13 cellular contexts compared by ENCODE assay signal in the genomic region with DNA sequence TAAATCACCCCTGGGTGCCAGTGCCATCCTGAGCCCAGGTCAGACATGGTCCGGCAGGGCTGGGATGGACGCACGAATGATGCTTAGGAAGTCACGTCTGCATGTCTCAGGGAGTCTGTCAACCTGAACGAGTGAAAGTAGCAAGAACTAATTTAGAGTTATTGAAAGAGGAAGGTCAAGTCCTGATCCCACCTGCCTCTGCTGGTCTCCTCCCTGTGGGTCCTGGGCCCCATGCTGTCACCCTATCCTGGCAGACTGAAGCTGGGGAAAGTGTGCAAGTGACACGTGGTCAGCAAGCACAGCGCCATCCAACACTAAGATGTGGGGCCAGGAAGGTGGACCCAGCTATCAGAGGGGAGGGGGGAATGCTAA.
DNase-seq lines count a peak whose midpoint lies in the region; ATAC-seq lines count a peak whose summit lies in the region.
"Had no signal": no experiment of that assay in that cellular context is flagged by ENCODE, and none has a peak within 500 bp of the region (broad histone marks: within the 10 kb centered on the region; RNA-seq: fewer than 3 reads in every experiment).

No MANE protein-coding gene starts in this region.

- peak overlapping the region in 1 of 11 experiments; percentile 24; a peak in 1 of 22 replicates for H3K9ac ChIP-seq in BLaER1 treated with 17β-estradiol and CSF1 and Interleukin-3, amounts not matched to agents 10 nM and 100 nM

- no peaks in the 10 kb centered on the region for H3K36me3 ChIP-seq in BLaER1 treated with 17β-estradiol and CSF1 and Interleukin-3, amounts not matched to agents 10 nM and 100 nM
- H3K36me3 ChIP-seq: gastrocnemius medialis had no signal

- peak overlapping the region in 9 of 11 experiments; percentile 21 to 80 (median 53); a peak in 15 of 22 replicates for H3K4me2 ChIP-seq in BLaER1 treated with 17β-estradiol and CSF1 and Interleukin-3, amounts not matched to agents 10 nM and 100 nM
- H3K4me2 ChIP-seq: A549 had no signal

- no peak overlapping the region for H3K27ac ChIP-seq in BLaER1 treated with 17β-estradiol and CSF1 and Interleukin-3, amounts not matched to agents 10 nM and 100 nM
- H3K27ac ChIP-seq: A549, gastrocnemius medialis had no signal

- peak; percentile 58 for ATAC-seq in GM18909 (IDR thresholded peaks at IDR 0.05; ENCODE audit: poor library complexity, unreplicated experiment)
- peak; percentile 24 for ATAC-seq in HG02571 (IDR thresholded peaks at IDR 0.05; ENCODE audit: unreplicated experiment)
- peak; percentile 34 for ATAC-seq in HG03457 (IDR thresholded peaks at IDR 0.05; ENCODE audit: unreplicated experiment)
- ATAC-seq: gastrocnemius medialis had no signal

- peaks cover 0 to 33% (median 26%) of the 10 kb centered on the region in 10 experiments; a peak in 15 of 20 replicates for H3K4me1 ChIP-seq in BLaER1 treated with 17β-estradiol and CSF1 and Interleukin-3, amounts not matched to agents 10 nM and 100 nM
- H3K4me1 ChIP-seq: A549 had no signal

- H3K9me3 ChIP-seq in BLaER1 treated with 17β-estradiol and CSF1 and Interleukin-3, amounts not matched to agents 10 nM and 100 nM (replicated peaks in 1 of 11), result peaks cover 0 to 8% (median 0%) of the 10 kb centered on the region in 11 experiments; a peak in 2 of 22 replicates
- H3K9me3 ChIP-seq: A549, gastrocnemius medialis had no signal

- no peaks in the 10 kb centered on the region for H4K20me1 ChIP-seq in BLaER1 treated with 17β-estradiol and CSF1 and Interleukin-3, amounts not matched to agents 10 nM and 100 nM

- H3K4me3 ChIP-seq in BLaER1 treated with 17β-estradiol and CSF1 and Interleukin-3, amounts not matched to agents 10 nM and 100 nM, result no peak overlapping the region
- H3K4me3 ChIP-seq: A549, gastrocnemius medialis had no signal

- no peak for DNase-seq in NOMO-1 treated with dmso at 0.1 percent for 144 hours (lab: John Stamatoyannopoulos, UW; ENCODE audit: unreplicated experiment)
- no peak for DNase-seq in NCI-H82 treated with DMSO at 0.1 percent for 48 hours (lab: John Stamatoyannopoulos, UW; ENCODE audit: unreplicated experiment)
- DNase-seq in activated CD4-positive, alpha-beta T cell treated with anti-CD3 and anti-CD28 coated beads for 1 hour, result no peak
- no peak for DNase-seq in NCI-H1436 (lab: John Stamatoyannopoulos, UW)
- DNase-seq: gastrocnemius medialis; NCI-H1694 treated with DMSO at 0.1 percent for 48 hours; stimulated activated CD4-positive, alpha-beta T cell treated with anti-CD3 and anti-CD28 coated beads, Interleukin-12 subunit alpha, Interleukin-12 subunit beta, amount 100 ng/mL, for 4 hours; T-helper 2 cell had no signal

- H3K27me3 ChIP-seq in BLaER1 treated with 17β-estradiol and CSF1 and Interleukin-3, amounts not matched to agents 10 nM and 100 nM, result no peaks in the 10 kb centered on the region
